In the genomic region with DNA sequence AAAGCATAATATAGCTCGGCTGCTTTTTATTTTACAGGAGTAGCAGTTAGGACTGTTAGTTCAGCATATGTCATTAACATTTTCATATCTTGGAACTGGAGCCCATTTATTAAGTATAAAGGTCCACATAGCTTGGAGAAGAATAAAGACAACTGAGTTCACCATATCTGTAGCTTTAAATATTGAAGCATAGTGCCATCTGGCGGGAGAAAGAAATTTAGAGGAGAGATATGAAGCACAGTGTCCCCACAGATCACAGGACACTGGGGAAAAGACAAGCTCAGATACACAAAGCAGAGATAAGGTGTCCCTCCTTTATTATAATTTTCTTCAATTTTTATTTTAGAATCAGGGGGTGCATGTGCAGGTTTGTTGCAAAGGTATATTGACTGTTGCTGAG, we compare ENCODE assay signal across 8 cellular contexts.
A peak's percentile ranks its signal among the peaks of the same experiment; 100 is the strongest.
DNase-seq lines count a peak whose midpoint lies in the region; ATAC-seq and TF ChIP-seq lines count a peak whose summit lies in the region.

No MANE protein-coding gene starts in this region.

- H4K8ac ChIP-seq in IMR-90 (ENCODE audit: low read depth in 2 of 2, low read length in 2 of 2), result no peak overlapping the region

- peak; percentile 33; the same call in 1 of the 2 replicates for TF ChIP-seq RAD21 in IMR-90 (IDR thresholded peaks at IDR 0.05; ENCODE audit: low read length)

- CTCF ChIA-PET in IMR-90 (lab: Yijun Ruan, JAX), result interaction anchor here (0.6 to 1.1 kb wide), 5 partner anchors 10 to 294 kb away, joined by 3 to 5 read pairs (median 3); no protein-coding TSS in a partner anchor

- WGBS in IMR-90 (ENCODE audit: extremely low coverage in 2 of 2, insufficient read length in 1 of 2), 2 experiments, result no CpG with 5 or more reads among the region's 2 CpGs
- 9 to 15% (median 12%) methylated on average over 2 of the region's 2 CpGs for WGBS in ovary, 3 donors

- H2AK9ac ChIP-seq in IMR-90 (replicated peaks; ENCODE audit: low read depth, low read length, poor library complexity), result no peak overlapping the region

- H3K4me1 ChIP-seq in IMR-90 (ENCODE audit: control insufficient read depth, insufficient read depth, low read length) (no peaks in the 10 kb centered on the region), ovary (ENCODE audit: insufficient read depth) (no peaks in the 10 kb centered on the region)

- H3K27ac ChIP-seq in IMR-90 (ENCODE audit: insufficient read depth, low read length) (no peak overlapping the region), ovary (no peak overlapping the region)

- DNase-seq in CD1c-positive myeloid dendritic cell (ENCODE audit: extremely low spot score), result peak; percentile 10
- DNase-seq in IMR-90, result peak; percentile 16
- peak; percentile 65 for DNase-seq in RKO (ENCODE audit: low spot score)
- peak; percentile 3 for DNase-seq in fibroblast of gingiva (ENCODE audit: low read depth)
- DNase-seq in ovary, result no peak
- DNase-seq in GM19238 (ENCODE audit: insufficient read length, low spot score), result no peak
- DNase-seq in ureter (ENCODE audit: low spot score), result no peak

- H2BK120ac ChIP-seq in IMR-90 (ENCODE audit: low read depth, low read length), result no peak overlapping the region

- H3K36me3 ChIP-seq in IMR-90 (ENCODE audit: control insufficient read depth, insufficient read depth, low read length) (no peaks in the 10 kb centered on the region), ovary (no peaks in the 10 kb centered on the region)

- TF ChIP-seq POLR2A in IMR-90 (IDR thresholded peaks at IDR 0.05; ENCODE audit: low read depth, low read length), result no peak
- no peak for TF ChIP-seq POLR2A in ovary (IDR thresholded peaks at IDR 0.05)

- TF ChIP-seq CTCF in IMR-90 (conservative IDR thresholded peaks at IDR 0.05; ENCODE audit: low read depth, low read length) (peak; percentile 35; the same call in 1 of the 2 replicates), ovary (IDR thresholded peaks at IDR 0.05) (peak in 2 of 3 donors; percentile 14 to 15)

- H2AK5ac ChIP-seq in IMR-90 (ENCODE audit: low read depth, low read length), result no peak overlapping the region

- H3K9me3 ChIP-seq in IMR-90 (ENCODE audit: control insufficient read depth, insufficient read depth, low read length), result no peaks in the 10 kb centered on the region
- H3K9me3 ChIP-seq in ovary, result no peaks in the 10 kb centered on the region

- ATAC-seq in GM18868 (IDR thresholded peaks at IDR 0.05; ENCODE audit: unreplicated experiment), result peak; percentile 89
- peak; percentile 79 for ATAC-seq in IMR-90 (ENCODE audit: low read depth)

- no peak overlapping the region for H2BK5ac ChIP-seq in IMR-90 (ENCODE audit: low read depth, low read length, poor library complexity, severe bottlenecking)

- H2AFZ ChIP-seq in IMR-90 (replicated peaks; ENCODE audit: low read length, poor library complexity), result no peak overlapping the region

- H3K27me3 ChIP-seq in IMR-90 (ENCODE audit: control insufficient read depth, insufficient read depth, low read length) (no peaks in the 10 kb centered on the region), ovary (no peaks in the 10 kb centered on the region)

- no peak overlapping the region for H4K91ac ChIP-seq in IMR-90 (ENCODE audit: insufficient read depth, low read depth, low read length)

- BruUV-seq in IMR-90 (replicated peaks; lab: Mats Ljungman, UMichigan), result no TSS peak

- H3K9ac ChIP-seq in IMR-90 (ENCODE audit: low read depth, low read length), result no peak overlapping the region

- no peak overlapping the region for H3K23ac ChIP-seq in IMR-90 (ENCODE audit: low read depth, low read length)

- intact Hi-C loops in IMR-90 (cut with micrococcal nuclease), result loop anchor here (2.0 kb wide), 1 partner anchor 945 kb away; no protein-coding TSS in a partner anchor
- intact Hi-C loops in ovary (cut with DNase I), result no loop called here

- no peaks in the 10 kb centered on the region for H3K79me1 ChIP-seq in IMR-90 (ENCODE audit: low read depth in 1 of 2, low read length in 2 of 2)

- POLR2A ChIA-PET in IMR-90 (lab: Charles Lee; ENCODE audit: unreplicated experiment), result no interaction called here

- H3K56ac ChIP-seq in IMR-90 (ENCODE audit: extremely low read depth, insufficient read depth, low read length), result no peak overlapping the region

- no peak for TF ChIP-seq EP300 in ovary (IDR thresholded peaks at IDR 0.05)

- no peaks in the 10 kb centered on the region for H3K9me1 ChIP-seq in IMR-90 (ENCODE audit: insufficient read depth, low read length)

- dilution Hi-C loops in IMR-90 (cut with HindIII; ENCODE audit: low sequenced_read_pairs, unreplicated experiment), result no loop called here

- no peak overlapping the region for H3K4ac ChIP-seq in IMR-90 (ENCODE audit: low read depth, low read length)

- no peak overlapping the region for H3K18ac ChIP-seq in IMR-90 (ENCODE audit: low read depth, low read length)

- H3K4me2 ChIP-seq in IMR-90 (ENCODE audit: low read depth, low read length), result no peak overlapping the region

- no peak overlapping the region for H2BK20ac ChIP-seq in IMR-90 (ENCODE audit: low read depth, low read length)

- no peaks in the 10 kb centered on the region for H4K20me1 ChIP-seq in IMR-90 (ENCODE audit: insufficient read depth, low read length)

- H3K4me3 ChIP-seq in IMR-90 (ENCODE audit: insufficient read depth, low read depth, low read length) (no peak overlapping the region), ovary (no peak overlapping the region)

- in situ Hi-C loops in IMR-90 (cut with MboI; ENCODE audit: low sequenced_read_pairs), result loop anchor here (25.0 kb wide), 1 partner anchor 945 kb away; no protein-coding TSS in a partner anchor

- no peak overlapping the region for H3K14ac ChIP-seq in IMR-90 (replicated peaks; ENCODE audit: low read depth, low read length)

- H2BK15ac ChIP-seq in IMR-90 (ENCODE audit: low read depth, low read length), result no peak overlapping the region

- no peak overlapping the region for H4K5ac ChIP-seq in IMR-90 (ENCODE audit: low read depth, low read length)

TF ChIP-seq in IMR-90, 13 proteins besides CTCF, POLR2A, EP300 and RAD21:
- TF ChIP-seq, protein P1, sequence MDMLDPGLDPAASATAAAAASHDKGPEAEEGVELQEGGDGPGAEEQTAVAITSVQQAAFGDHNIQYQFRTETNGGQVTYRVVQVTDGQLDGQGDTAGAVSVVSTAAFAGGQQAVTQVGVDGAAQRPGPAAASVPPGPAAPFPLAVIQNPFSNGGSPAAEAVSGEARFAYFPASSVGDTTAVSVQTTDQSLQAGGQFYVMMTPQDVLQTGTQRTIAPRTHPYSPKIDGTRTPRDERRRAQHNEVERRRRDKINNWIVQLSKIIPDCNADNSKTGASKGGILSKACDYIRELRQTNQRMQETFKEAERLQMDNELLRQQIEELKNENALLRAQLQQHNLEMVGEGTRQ (IDR thresholded peaks at IDR 0.05; ENCODE audit: low read depth, low read length), result no peak
- TF ChIP-seq RFX5 (IDR thresholded peaks at IDR 0.05; ENCODE audit: low read depth, low read length) (no peak), MAFK (IDR thresholded peaks at IDR 0.05; ENCODE audit: low read depth, low read length) (no peak), MXI1 (IDR thresholded peaks at IDR 0.05; ENCODE audit: borderline replicate concordance, low read depth, low read length) (no peak), NFE2L2 (IDR thresholded peaks at IDR 0.05; ENCODE audit: low read depth, low read length) (no peak)

Comparison
In these comparisons a context has a peak if more than half of its experiments do, and no peak if none do; other contexts are left out.
1. DNase-seq: peak in CD1c-positive myeloid dendritic cell (single experiment), IMR-90 (single experiment), RKO (single experiment) and fibroblast of gingiva (single experiment); none in ovary (0 of 5), GM19238 (single experiment) and ureter (single experiment).